ENCODE assay signal across 8 cellular contexts in the genomic region with DNA sequence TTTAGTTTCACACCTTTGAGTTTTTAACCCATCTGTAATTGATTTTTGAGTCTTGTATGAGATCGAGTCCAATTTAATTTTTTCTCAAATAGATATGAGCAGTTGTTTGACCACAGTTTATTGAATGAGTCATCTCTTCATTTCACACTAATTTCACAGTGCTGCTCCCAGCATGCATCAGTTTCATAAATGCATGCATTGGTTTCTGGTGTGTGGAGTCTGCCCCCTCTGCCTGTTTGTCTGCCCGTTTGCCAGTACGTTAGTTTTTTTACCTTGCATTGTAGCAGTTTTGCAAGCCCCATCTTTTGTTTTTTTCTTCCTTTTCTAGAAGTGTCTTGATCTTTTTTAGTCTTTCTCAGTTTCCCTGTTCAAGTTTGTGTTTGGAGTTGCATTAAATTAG. TPM values are rescaled to one million over a fixed set of nuclear protein-coding genes. Genes with fewer than 3 reads are reported as not detected.
DNase-seq lines count a peak whose midpoint lies in the region; ATAC-seq and TF ChIP-seq lines count a peak whose summit lies in the region.

No MANE protein-coding gene starts in this region.

- intact Hi-C loops in ascending aorta (cut with DNase I): no loop called here

- H3K9me3 ChIP-seq in ascending aorta: no peaks in the 10 kb centered on the region

- H3K4me1 ChIP-seq in ascending aorta: no peaks in the 10 kb centered on the region

- H3K36me3 ChIP-seq in ascending aorta: no peaks in the 10 kb centered on the region

- H3K4me3 ChIP-seq in NB4 (ENCODE audit: low read depth, low read length) (peak overlapping the region; percentile 26), ascending aorta (no peak overlapping the region)

- H3K27ac ChIP-seq in ascending aorta: no peak overlapping the region

- no peak for TF ChIP-seq POLR2A in NB4 (IDR thresholded peaks at IDR 0.05; ENCODE audit: extremely low read depth, insufficient read length)
- peak; percentile 46 for TF ChIP-seq POLR2A in erythroblast (IDR thresholded peaks at IDR 0.05; ENCODE audit: low read length)

- TF ChIP-seq CTCF in NB4 (IDR thresholded peaks at IDR 0.05; ENCODE audit: low read depth, low read length) (peak; percentile 9), ascending aorta (IDR thresholded peaks at IDR 0.05) (no peak)

- peak; percentile 97 for ATAC-seq in HG02642 (IDR thresholded peaks at IDR 0.05; ENCODE audit: poor library complexity, unreplicated experiment)

- H3K27me3 ChIP-seq in ascending aorta: no peaks in the 10 kb centered on the region

- peak; percentile 11 for DNase-seq in activated T-cell treated with anti-CD3 and anti-CD28 coated beads for 1 hour (ENCODE audit: low read depth)
- no peak for DNase-seq in activated T-cell treated with anti-CD3 and anti-CD28 coated beads, Interleukin-2, amount 50 U/mL, for 1 hour
- peak; percentile 94 for DNase-seq in NB4 (ENCODE audit: low read depth)
- DNase-seq in activated CD4-positive, alpha-beta T cell treated with anti-CD3 and anti-CD28 coated beads for 24 hours (ENCODE audit: low read depth in 2 of 2): peak; percentile 21 to 22
- DNase-seq in erythroblast (lab: John Stamatoyannopoulos, UW): peak; percentile 68 to 71
- peak; percentile 47 for DNase-seq in stimulated activated naive CD4-positive, alpha-beta T cell treated with Interleukin-2 at 50 U/mL for 16 hours (lab: John Stamatoyannopoulos, UW)
- no peak for DNase-seq in ascending aorta (ENCODE audit: low spot score in 2 of 2)

RNA-seq across cellular contexts. Expression of a gene that starts 11.9 kb away (rescaled TPM):
- 4.5 TPM for total RNA-seq in ascending aorta

RNA-seq across cellular contexts. Expression of a gene that starts 13.0 kb away (rescaled TPM):
- total RNA-seq in ascending aorta: 7.3 TPM

Comparison
In these comparisons a context has a peak if more than half of its experiments do, and no peak if none do; other contexts are left out.
1. DNase-seq: peak in activated T-cell treated with anti-CD3 and anti-CD28 coated beads for 1 hour (single experiment), NB4 (single experiment), activated CD4-positive, alpha-beta T cell treated with anti-CD3 and anti-CD28 coated beads for 24 hours (2 of 2), erythroblast (2 of 2) and stimulated activated naive CD4-positive, alpha-beta T cell treated with Interleukin-2 at 50 U/mL for 16 hours (single experiment); none in activated T-cell treated with anti-CD3 and anti-CD28 coated beads, Interleukin-2, amount 50 U/mL, for 1 hour (single experiment) and ascending aorta (0 of 2).